ENCODE assay signal across 27 cellular contexts in genomic region chrX:53009032-53009431, GRCh38.
"Had no signal": no experiment of that assay in that cellular context is flagged by ENCODE, and none has a peak within 500 bp of the region (broad histone marks: within the 10 kb centered on the region; RNA-seq: fewer than 3 reads in every experiment).

No MANE protein-coding gene starts in this region.

- H3K9me3 ChIP-seq: colonic mucosa, gastrocnemius medialis, gastroesophageal sphincter, heart left ventricle had no signal

- H3K36me3 ChIP-seq: colonic mucosa, esophagus muscularis mucosa, esophagus squamous epithelium, gastrocnemius medialis, gastroesophageal sphincter, heart left ventricle, heart right ventricle had no signal

- H3K4me1 ChIP-seq: colonic mucosa, esophagus squamous epithelium, foreskin keratinocyte, gastrocnemius medialis, gastroesophageal sphincter had no signal

- DNase-seq: colonic mucosa; cortex of kidney; dermis blood vessel endothelial cell; dorsolateral prefrontal cortex; effector CD4-positive, alpha-beta T cell; effector CD8-positive, alpha-beta T cell; effector memory CD4-positive, alpha-beta T cell; effector memory CD8-positive, alpha-beta T cell; endodermal cell; erythroblast; esophagus squamous epithelium; foreskin fibroblast; foreskin keratinocyte; foreskin melanocyte; gastrocnemius medialis; glutamatergic neuron; head of caudate nucleus; heart left ventricle; heart right ventricle had no signal

- H3K4me3 ChIP-seq: colonic mucosa, coronary artery, dorsolateral prefrontal cortex, esophagus muscularis mucosa, esophagus squamous epithelium, gastrocnemius medialis, gastroesophageal sphincter, heart left ventricle, heart right ventricle had no signal

- ATAC-seq: effector memory CD8-positive, alpha-beta T cell; esophagus mucosa; foreskin keratinocyte; gastrocnemius medialis; gastroesophageal sphincter; heart left ventricle; heart right ventricle had no signal

- H3K27me3 ChIP-seq: esophagus muscularis mucosa, esophagus squamous epithelium, foreskin keratinocyte, gastroesophageal sphincter had no signal

- FAIRE-seq: endometrium, endothelial cell of umbilical vein, frontal cortex had no signal

- H3K27ac ChIP-seq: colonic mucosa, coronary artery, dorsolateral prefrontal cortex, epithelial cell of prostate, esophagus muscularis mucosa, esophagus squamous epithelium, foreskin keratinocyte, gastrocnemius medialis, gastroesophageal sphincter, heart left ventricle, heart right ventricle had no signal
